In genomic region chr9:126690431-126691051, GRCh38 we compare ENCODE assay signal across 8 cellular contexts.
DNase-seq lines count a peak whose midpoint lies in the region; ATAC-seq, FAIRE-seq and TF ChIP-seq lines count a peak whose summit lies in the region.

No MANE protein-coding gene starts in this region.

- H3K4ac ChIP-seq in mesendoderm (ENCODE audit: low read depth, low read length) = no peak overlapping the region

- H3K27me3 Mint-ChIP-seq in WTC11 (ENCODE audit: low read depth) = peaks cover 44% of the 10 kb centered on the region

- no peak overlapping the region for H3K18ac ChIP-seq in mesendoderm (ENCODE audit: low read length)

- peak; percentile 78 for DNase-seq in BE2C
- peak; percentile 24 for DNase-seq in HCT116 (ENCODE audit: low read depth, low spot score)
- DNase-seq in WTC11 (ENCODE audit: low spot score) = peak; percentile 86
- peak; percentile 25 for DNase-seq in bronchial epithelial cell (ENCODE audit: low read depth)
- peak; percentile 66 for DNase-seq in mesendoderm
- DNase-seq in stimulated activated naive CD8-positive, alpha-beta T cell treated with anti-CD3 and anti-CD28 coated beads, Interleukin-15, Interleukin-2, amounts not matched to agents 100 U/mL and 50 U/mL, for 24 hours = peak; percentile 76

- no peak overlapping the region for H3K27ac ChIP-seq in HCT116 (ENCODE audit: low read depth, low read length)
- H3K27ac ChIP-seq in mesendoderm (ENCODE audit: low read depth, low read length) = no peak overlapping the region

- H4K8ac ChIP-seq in mesendoderm (ENCODE audit: low read depth, low read length) = no peak overlapping the region

- H3K36me3 Mint-ChIP-seq in WTC11 = no peaks in the 10 kb centered on the region

- H3K9me3 ChIP-seq in BE2C (no peaks in the 10 kb centered on the region), HCT116 (ENCODE audit: control insufficient read depth in 1 of 2, insufficient read depth in 1 of 2, low read depth in 1 of 2, low read length in 2 of 2) (no peaks in the 10 kb centered on the region)

- H3K4me3 Mint-ChIP-seq in WTC11 = no peak overlapping the region

- H3K4me3 ChIP-seq in BE2C (ENCODE audit: low read depth, low read length) (no peak overlapping the region), HCT116 (replicated peaks in 1 of 2; ENCODE audit: low read depth in 1 of 2, low read length in 2 of 2) (no peak overlapping the region), bronchial epithelial cell (ENCODE audit: low read depth, low read length) (no peak overlapping the region), mesendoderm (ENCODE audit: low read length) (no peak overlapping the region)

- H3K79me2 ChIP-seq in HCT116 (ENCODE audit: insufficient read depth, low read length) (no peaks in the 10 kb centered on the region), mesendoderm (ENCODE audit: control insufficient read depth, insufficient read depth, low read length) (no peaks in the 10 kb centered on the region)

- H3K9me3 Mint-ChIP-seq in WTC11 = no peaks in the 10 kb centered on the region

- no peaks in the 10 kb centered on the region for H3K79me1 ChIP-seq in mesendoderm (ENCODE audit: low read length)

- peak; percentile 87 for ATAC-seq in HCT116
- peak; percentile 82 for ATAC-seq in WTC11
- ATAC-seq in stimulated activated naive CD8-positive, alpha-beta T cell treated with anti-CD3 and anti-CD28 coated beads, Interleukin-15, Interleukin-2, amounts not matched to agents 100 U/mL and 50 U/mL, for 24 hours = peak; percentile 50
- ATAC-seq in GM21619 (IDR thresholded peaks at IDR 0.05; ENCODE audit: unreplicated experiment) = no peak
- no peak for ATAC-seq in GM19455 (IDR thresholded peaks at IDR 0.05; ENCODE audit: unreplicated experiment)

- H3K23ac ChIP-seq in mesendoderm (ENCODE audit: low read length) = no peak overlapping the region

- H4K5ac ChIP-seq in mesendoderm (ENCODE audit: low read length) = no peak overlapping the region

- TF ChIP-seq CTCF in BE2C (IDR thresholded peaks at IDR 0.05; ENCODE audit: low read depth, low read length) (peak; percentile 83), HCT116 (IDR thresholded peaks at IDR 0.05 in 2 of 3, conservative IDR thresholded peaks at IDR 0.05 in 1 of 3; ENCODE audit: borderline replicate concordance in 1 of 3, insufficient read depth in 1 of 3, low read depth in 2 of 3, low read length in 2 of 3) (peak; percentile 71 to 86 (median 78)), WTC11 (IDR thresholded peaks at IDR 0.05) (peak; percentile 80), bronchial epithelial cell (IDR thresholded peaks at IDR 0.05; ENCODE audit: insufficient read depth, low read length, severe bottlenecking) (peak; percentile 90)

- no peak overlapping the region for H2AK5ac ChIP-seq in mesendoderm (ENCODE audit: low read length)

- intact Hi-C loops in HCT116 (cut with micrococcal nuclease) = loop anchor here (1.0 to 2.0 kb wide), 2 partner anchors 79 to 190 kb away; no protein-coding TSS in a partner anchor

- POLR2A ChIA-PET in HCT116 (lab: Charles Lee) = no interaction called here
- POLR2A ChIA-PET in WTC11 (lab: Charles Lee) = no interaction called here

- H3K4me2 ChIP-seq in HCT116 (ENCODE audit: low read length) (no peak overlapping the region), mesendoderm (ENCODE audit: low read length) (no peak overlapping the region)

- H4K20me1 ChIP-seq in HCT116 (ENCODE audit: insufficient read depth) = no peaks in the 10 kb centered on the region

- no peak overlapping the region for H2AFZ ChIP-seq in HCT116 (ENCODE audit: low read depth, low read length, poor library complexity, severe bottlenecking)

- TF ChIP-seq POLR2A in HCT116 (IDR thresholded peaks at IDR 0.05; ENCODE audit: borderline replicate concordance, extremely low read depth, insufficient read depth, insufficient read length) = no peak

- RAD21 ChIA-PET in HCT116 (lab: Charles Lee; ENCODE audit: low non-redundant PET in 1 of 2, low total read pairs in 2 of 2, uncharacterized antibody in 2 of 2, unreplicated experiment in 2 of 2) = interaction anchor here (0.6 to 1.4 kb wide), 7 partner anchors 15 to 91 kb away, joined by 3 to 6 read pairs (median 4); no protein-coding TSS in a partner anchor

- no peaks in the 10 kb centered on the region for H3K36me3 ChIP-seq in BE2C
- H3K36me3 ChIP-seq in HCT116 (ENCODE audit: control insufficient read depth in 1 of 2, insufficient read depth in 2 of 2, low read length in 2 of 2) = no peaks in the 10 kb centered on the region
- no peaks in the 10 kb centered on the region for H3K36me3 ChIP-seq in bronchial epithelial cell (ENCODE audit: control insufficient read depth, insufficient read depth, low read length)
- H3K36me3 ChIP-seq in mesendoderm (ENCODE audit: control insufficient read depth, insufficient read depth, low read length) = no peaks in the 10 kb centered on the region

- H3K4me1 Mint-ChIP-seq in WTC11 = peaks cover 19% of the 10 kb centered on the region

- H3K27me3 ChIP-seq in BE2C (peaks cover 39% of the 10 kb centered on the region), HCT116 (ENCODE audit: insufficient read depth, low read length) (no peaks in the 10 kb centered on the region), bronchial epithelial cell (ENCODE audit: control insufficient read depth, insufficient read depth, low read length) (peaks cover 4% of the 10 kb centered on the region), mesendoderm (ENCODE audit: insufficient read depth, low read length, poor library complexity) (peaks cover 3% of the 10 kb centered on the region)

- H3K4me1 ChIP-seq in BE2C (no peaks in the 10 kb centered on the region), HCT116 (ENCODE audit: control insufficient read depth in 1 of 2, insufficient read depth in 2 of 2, low read length in 2 of 2) (0 out of 4 replicates have a peak, but pooled peaks cover 0 to 3% of the 10 kb centered on the region in 2 experiments), mesendoderm (ENCODE audit: control insufficient read depth, low read depth, low read length) (no peaks in the 10 kb centered on the region)

- no TSS peak for BruUV-seq in HCT116 (replicated peaks; lab: Mats Ljungman, UMichigan)

- H3K9ac ChIP-seq in HCT116 (ENCODE audit: low read length) (no peak overlapping the region), mesendoderm (ENCODE audit: low read length) (no peak overlapping the region)

- TF ChIP-seq RAD21 in HCT116 (IDR thresholded peaks at IDR 0.05; ENCODE audit: low read depth) = peak; percentile 59

- H3K27ac Mint-ChIP-seq in WTC11 = no peak overlapping the region

- CTCF ChIA-PET in HCT116 (lab: Charles Lee) (interaction anchor here (0.5 to 3.1 kb wide), 24 partner anchors 11 to 192 kb away, joined by 3 to 47 read pairs (median 4); partner anchors contain the start of gene LMX1B), WTC11 (lab: Charles Lee) (interaction anchor here (0.6 to 4.4 kb wide), 62 partner anchors 8 to 274 kb away, joined by 3 to 93 read pairs (median 5); partner anchors contain the start of genes LMX1B, RALGPS1 and ZBTB43)

- H2BK120ac ChIP-seq in mesendoderm (ENCODE audit: low read depth, low read length) = no peak overlapping the region

- WGBS in mesendoderm (ENCODE audit: extremely low coverage, insufficient coverage, low lambda C conversion rate) = no CpG with 5 or more reads among the region's 25 CpGs

- no peak overlapping the region for H2BK5ac ChIP-seq in mesendoderm (ENCODE audit: low read length)

- H3K9me2 ChIP-seq in HCT116 (ENCODE audit: insufficient read depth) = no peaks in the 10 kb centered on the region

- no peak overlapping the region for H3K56ac ChIP-seq in mesendoderm (ENCODE audit: low read length)

- FAIRE-seq in bronchial epithelial cell (lab: Jason Lieb, UNC) = no peak

- H2BK15ac ChIP-seq in mesendoderm (replicated peaks; ENCODE audit: low read depth) = no peak overlapping the region

TF ChIP-seq in HCT116, 20 proteins besides CTCF, POLR2A, EP300 and RAD21:
- no peak for TF ChIP-seq CBX3 (IDR thresholded peaks at IDR 0.05; ENCODE audit: low read depth)
- TF ChIP-seq FOSL1 (IDR thresholded peaks at IDR 0.05; ENCODE audit: low read depth) = no peak
- TF ChIP-seq TCF7L2 (IDR thresholded peaks at IDR 0.05; ENCODE audit: borderline replicate concordance, extremely low read depth, insufficient read depth, insufficient read length) = no peak
- TF ChIP-seq ATF3 (IDR thresholded peaks at IDR 0.05) = no peak
- no peak for TF ChIP-seq ZNF274 (IDR thresholded peaks at IDR 0.05; ENCODE audit: low read depth, low read length)
- TF ChIP-seq JUND (IDR thresholded peaks at IDR 0.05) = no peak
- TF ChIP-seq MAX (IDR thresholded peaks at IDR 0.05) = no peak
- no peak for TF ChIP-seq POLR2AphosphoS5 (IDR thresholded peaks at IDR 0.05; ENCODE audit: low read depth, low read length)
- no peak for TF ChIP-seq ZFX (IDR thresholded peaks at IDR 0.05)

TF ChIP-seq in WTC11, 78 proteins besides CTCF, POLR2A, EP300 and RAD21 (continues in another document):
- TF ChIP-seq ETV6 (CRISPR knock-in tag; IDR thresholded peaks at IDR 0.05) = 0 out of 2 replicates have a peak, but pooled peaks have one; percentile 21
- TF ChIP-seq KAT7 (CRISPR knock-in tag; IDR thresholded peaks at IDR 0.05; ENCODE audit: borderline replicate concordance) = no peak
- 0 out of 2 replicates have a peak, but pooled peaks have one; percentile 18 for TF ChIP-seq USF2 (CRISPR knock-in tag; IDR thresholded peaks at IDR 0.05)
- TF ChIP-seq ATF2 (CRISPR knock-in tag; IDR thresholded peaks at IDR 0.05; ENCODE audit: borderline replicate concordance, low read depth) = no peak

Comparison
In these comparisons a context has a peak if more than half of its experiments do, and no peak if none do; other contexts are left out.
1. DNase-seq: peak in every context shown above with its lines; median percentile 86 in WTC11; 78 in BE2C; 76 in stimulated activated naive CD8-positive, alpha-beta T cell treated with anti-CD3 and anti-CD28 coated beads, Interleukin-15, Interleukin-2, amounts not matched to agents 100 U/mL and 50 U/mL, for 24 hours; 66 in mesendoderm; 25 in bronchial epithelial cell; 24 in HCT116.
2. ATAC-seq: peak in HCT116 (single experiment), WTC11 (single experiment) and stimulated activated naive CD8-positive, alpha-beta T cell treated with anti-CD3 and anti-CD28 coated beads, Interleukin-15, Interleukin-2, amounts not matched to agents 100 U/mL and 50 U/mL, for 24 hours (single experiment); none in GM21619 (single experiment) and GM19455 (single experiment).
3. Peak in every context shown above with its lines, with median percentiles within 50 percentile points of each other: CTCF ChIP-seq.